In genomic region chr6:79157961-79158644, GRCh38 we compare ENCODE assay signal across 2 cellular contexts.
TF ChIP-seq lines count a peak whose summit lies in the region.

No MANE protein-coding gene starts in this region.

TF ChIP-seq in A549, 52 proteins besides CTCF, POLR2A, EP300 and RAD21 (continued from another document):
- TF ChIP-seq FOSB (CRISPR knock-in tag; IDR thresholded peaks at IDR 0.05) (no peak), NPAS2 (CRISPR knock-in tag; IDR thresholded peaks at IDR 0.05; ENCODE audit: borderline replicate concordance) (no peak), JUNB (IDR thresholded peaks at IDR 0.05) (no peak), RCOR1 (IDR thresholded peaks at IDR 0.05; ENCODE audit: low read depth, low read length) (no peak), POLR2AphosphoS2 (conservative IDR thresholded peaks at IDR 0.05; ENCODE audit: low read length) (no peak), KDM5A (IDR thresholded peaks at IDR 0.05) (no peak), HOXB13 (CRISPR knock-in tag; IDR thresholded peaks at IDR 0.05; ENCODE audit: low read depth) (no peak), CBX8 (IDR thresholded peaks at IDR 0.05) (no peak), EHF (CRISPR knock-in tag; IDR thresholded peaks at IDR 0.05) (no peak), NFE2L2 (conservative IDR thresholded peaks at IDR 0.05; ENCODE audit: low read length) (no peak)
- TF ChIP-seq, protein P1, sequence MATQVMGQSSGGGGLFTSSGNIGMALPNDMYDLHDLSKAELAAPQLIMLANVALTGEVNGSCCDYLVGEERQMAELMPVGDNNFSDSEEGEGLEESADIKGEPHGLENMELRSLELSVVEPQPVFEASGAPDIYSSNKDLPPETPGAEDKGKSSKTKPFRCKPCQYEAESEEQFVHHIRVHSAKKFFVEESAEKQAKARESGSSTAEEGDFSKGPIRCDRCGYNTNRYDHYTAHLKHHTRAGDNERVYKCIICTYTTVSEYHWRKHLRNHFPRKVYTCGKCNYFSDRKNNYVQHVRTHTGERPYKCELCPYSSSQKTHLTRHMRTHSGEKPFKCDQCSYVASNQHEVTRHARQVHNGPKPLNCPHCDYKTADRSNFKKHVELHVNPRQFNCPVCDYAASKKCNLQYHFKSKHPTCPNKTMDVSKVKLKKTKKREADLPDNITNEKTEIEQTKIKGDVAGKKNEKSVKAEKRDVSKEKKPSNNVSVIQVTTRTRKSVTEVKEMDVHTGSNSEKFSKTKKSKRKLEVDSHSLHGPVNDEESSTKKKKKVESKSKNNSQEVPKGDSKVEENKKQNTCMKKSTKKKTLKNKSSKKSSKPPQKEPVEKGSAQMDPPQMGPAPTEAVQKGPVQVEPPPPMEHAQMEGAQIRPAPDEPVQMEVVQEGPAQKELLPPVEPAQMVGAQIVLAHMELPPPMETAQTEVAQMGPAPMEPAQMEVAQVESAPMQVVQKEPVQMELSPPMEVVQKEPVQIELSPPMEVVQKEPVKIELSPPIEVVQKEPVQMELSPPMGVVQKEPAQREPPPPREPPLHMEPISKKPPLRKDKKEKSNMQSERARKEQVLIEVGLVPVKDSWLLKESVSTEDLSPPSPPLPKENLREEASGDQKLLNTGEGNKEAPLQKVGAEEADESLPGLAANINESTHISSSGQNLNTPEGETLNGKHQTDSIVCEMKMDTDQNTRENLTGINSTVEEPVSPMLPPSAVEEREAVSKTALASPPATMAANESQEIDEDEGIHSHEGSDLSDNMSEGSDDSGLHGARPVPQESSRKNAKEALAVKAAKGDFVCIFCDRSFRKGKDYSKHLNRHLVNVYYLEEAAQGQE (IDR thresholded peaks at IDR 0.05), result no peak

TF ChIP-seq in GM23338, 12 proteins besides CTCF, POLR2A, EP300 and RAD21:
- TF ChIP-seq ZNF462 (CRISPR knock-in tag; IDR thresholded peaks at IDR 0.05) (no peak), ETS1 (IDR thresholded peaks at IDR 0.05) (no peak), NANOG (IDR thresholded peaks at IDR 0.05; ENCODE audit: borderline replicate concordance) (no peak), EZH2phosphoT487 (IDR thresholded peaks at IDR 0.05; ENCODE audit: unreplicated experiment) (no peak), CREB1 (CRISPR knock-in tag; IDR thresholded peaks at IDR 0.05; ENCODE audit: low read depth) (no peak), JUNB (IDR thresholded peaks at IDR 0.05; ENCODE audit: unreplicated experiment) (no peak), STAT1 (IDR thresholded peaks at IDR 0.05; ENCODE audit: unreplicated experiment) (no peak), ZNF114 (CRISPR knock-in tag; IDR thresholded peaks at IDR 0.05) (no peak), POLR2AphosphoS5 (IDR thresholded peaks at IDR 0.05; ENCODE audit: low read depth) (no peak), EZH2 (IDR thresholded peaks at IDR 0.05; ENCODE audit: low read depth, unreplicated experiment) (no peak), ZNF331 (CRISPR knock-in tag; IDR thresholded peaks at IDR 0.05; ENCODE audit: low read depth) (no peak)
- TF ChIP-seq, protein P1 (IDR thresholded peaks at IDR 0.05; ENCODE audit: unreplicated experiment), result no peak
